In genomic region chr4:2924765-2925301, GRCh38 we compare ENCODE assay signal across 10 cellular contexts. TPM values are rescaled to one million over a fixed set of nuclear protein-coding genes. Genes with fewer than 3 reads are reported as not detected.
DNase-seq lines count a peak whose midpoint lies in the region; ATAC-seq, FAIRE-seq and TF ChIP-seq lines count a peak whose summit lies in the region.
"Had no signal": no experiment of that assay in that cellular context is flagged by ENCODE, and none has a peak within 500 bp of the region (broad histone marks: within the 10 kb centered on the region; RNA-seq: fewer than 3 reads in every experiment).

No MANE protein-coding gene starts in this region.

- peak; percentile 10 for DNase-seq in activated naive CD4-positive, alpha-beta T cell treated with anti-CD3 and anti-CD28 coated beads, Interleukin-2, amount 10 ng/mL, durations not matched to agents 7 days and 5 days
- DNase-seq in activated naive CD4-positive, alpha-beta T cell (lab: John Stamatoyannopoulos, UW): no peak
- no peak for DNase-seq in WTC11 (ENCODE audit: low spot score)
- peak; percentile 53 for DNase-seq in kidney
- no peak for DNase-seq in stimulated activated CD4-positive, alpha-beta T cell treated with anti-CD3 and anti-CD28 coated beads, Interleukin-4, amount 100 ng/mL, for 24 hours
- no peak for DNase-seq in Calu3
- DNase-seq in AG08396 (ENCODE audit: low spot score): no peak
- DNase-seq: SK-N-SH had no signal

- BruUV-seq in Calu3 (replicated peaks; lab: Mats Ljungman, UMichigan): no TSS peak

- FAIRE-seq in kidney (lab: Jason Lieb, UNC): no peak

- no peaks in the 10 kb centered on the region for H3K9me3 ChIP-seq in kidney (ENCODE audit: control insufficient read depth in 1 of 2, low read length in 2 of 2)
- H3K9me3 ChIP-seq: SK-N-SH had no signal

- intact Hi-C loops in kidney (cut with DNase I) (loop anchor here (10.0 kb wide), 1 partner anchor 160 kb away; no protein-coding TSS in a partner anchor), Calu3 (cut with micrococcal nuclease; ENCODE audit: unreplicated experiment) (no loop called here)

- H3K27me3 Mint-ChIP-seq in activated naive CD4-positive, alpha-beta T cell treated with anti-CD3 and anti-CD28 coated beads, Interleukin-2, amount 10 ng/mL, durations not matched to agents 7 days and 5 days: no peaks in the 10 kb centered on the region
- H3K27me3 Mint-ChIP-seq in WTC11 (ENCODE audit: low read depth) (no peaks in the 10 kb centered on the region), Calu3 (ENCODE audit: unreplicated experiment) (no peaks in the 10 kb centered on the region)

- ATAC-seq in WTC11: no peak

- H3K36me3 Mint-ChIP-seq in activated naive CD4-positive, alpha-beta T cell treated with anti-CD3 and anti-CD28 coated beads, Interleukin-2, amount 10 ng/mL, durations not matched to agents 7 days and 5 days: peaks cover 66% of the 10 kb centered on the region
- H3K36me3 Mint-ChIP-seq in WTC11 (peaks cover 70% of the 10 kb centered on the region), Calu3 (ENCODE audit: insufficient read depth, unreplicated experiment) (peaks cover 16% of the 10 kb centered on the region)

- POLR2A ChIA-PET in WTC11 (lab: Charles Lee): no interaction called here

- H3K27ac ChIP-seq in kidney (ENCODE audit: low read depth in 2 of 2, low read length in 2 of 2): peak overlapping the region in 1 of 2 donors; percentile 54
- peak overlapping the region; percentile 47 for H3K27ac ChIP-seq in temporal lobe (ENCODE audit: low read depth, low read length)

- H3K27ac Mint-ChIP-seq in activated naive CD4-positive, alpha-beta T cell treated with anti-CD3 and anti-CD28 coated beads, Interleukin-2, amount 10 ng/mL, durations not matched to agents 7 days and 5 days: peak overlapping the region; percentile 49
- H3K27ac Mint-ChIP-seq in WTC11 (peak overlapping the region; percentile 80), Calu3 (ENCODE audit: unreplicated experiment) (no peak overlapping the region)

- peaks cover 8 to 16% of the 10 kb centered on the region in 2 donors for H3K4me1 ChIP-seq in kidney (ENCODE audit: control insufficient read depth in 1 of 2, insufficient read depth in 1 of 2, low read depth in 1 of 2, low read length in 2 of 2)

- peaks cover 17 to 50% of the 10 kb centered on the region in 2 donors for H3K36me3 ChIP-seq in kidney (ENCODE audit: control insufficient read depth in 1 of 2, insufficient read depth in 2 of 2, low read length in 2 of 2)

- CTCF ChIA-PET in activated naive CD4-positive, alpha-beta T cell treated with anti-CD3 and anti-CD28 coated beads, Interleukin-2, amount 10 ng/mL, durations not matched to agents 7 days and 5 days (lab: Charles Lee): interaction anchor here (0.6 kb wide), 1 partner anchor 31 kb away, joined by 3 read pairs; no protein-coding TSS in a partner anchor
- CTCF ChIA-PET in WTC11 (lab: Charles Lee) (interaction anchor here (1.1 kb wide), 1 partner anchor 14 kb away, joined by 4 read pairs; no protein-coding TSS in a partner anchor), Calu3 (lab: Charles Lee) (no interaction called here)

- peaks cover 5% of the 10 kb centered on the region for H3K9me3 Mint-ChIP-seq in activated naive CD4-positive, alpha-beta T cell treated with anti-CD3 and anti-CD28 coated beads, Interleukin-2, amount 10 ng/mL, durations not matched to agents 7 days and 5 days
- H3K9me3 Mint-ChIP-seq in WTC11 (peaks cover 28% of the 10 kb centered on the region), Calu3 (ENCODE audit: low read depth, unreplicated experiment) (peaks cover 1% of the 10 kb centered on the region)

- H3K9ac ChIP-seq in kidney (ENCODE audit: low read length in 2 of 2): no peak overlapping the region
- H3K9ac ChIP-seq: SK-N-SH had no signal

- no peak overlapping the region for H3K4me3 ChIP-seq in kidney (ENCODE audit: low read length in 2 of 2)
- H3K4me3 ChIP-seq: BLaER1 treated with 17β-estradiol and CSF1 and Interleukin-3, amounts not matched to agents 10 nM and 100 nM had no signal

- TF ChIP-seq CTCF in WTC11 (IDR thresholded peaks at IDR 0.05): no peak
- TF ChIP-seq CTCF in kidney (IDR thresholded peaks at IDR 0.05; ENCODE audit: borderline replicate concordance, extremely low read depth, insufficient read depth): no peak
- TF ChIP-seq CTCF in Calu3 (IDR thresholded peaks at IDR 0.05; ENCODE audit: unreplicated experiment): no peak

- H3K4me3 Mint-ChIP-seq in activated naive CD4-positive, alpha-beta T cell treated with anti-CD3 and anti-CD28 coated beads, Interleukin-2, amount 10 ng/mL, durations not matched to agents 7 days and 5 days: no peak overlapping the region
- H3K4me3 Mint-ChIP-seq in WTC11 (no peak overlapping the region), Calu3 (ENCODE audit: low read depth, unreplicated experiment) (no peak overlapping the region)

- peaks cover 38% of the 10 kb centered on the region for H3K4me1 Mint-ChIP-seq in activated naive CD4-positive, alpha-beta T cell treated with anti-CD3 and anti-CD28 coated beads, Interleukin-2, amount 10 ng/mL, durations not matched to agents 7 days and 5 days
- H3K4me1 Mint-ChIP-seq in WTC11 (peaks cover 34% of the 10 kb centered on the region), Calu3 (ENCODE audit: low read depth, unreplicated experiment) (peaks cover 12% of the 10 kb centered on the region)

TF ChIP-seq in WTC11, 78 proteins besides CTCF, POLR2A, EP300 and RAD21:
- TF ChIP-seq SMAD4 (CRISPR knock-in tag; IDR thresholded peaks at IDR 0.05): no peak
- TF ChIP-seq ARID4B (CRISPR knock-in tag; IDR thresholded peaks at IDR 0.05; ENCODE audit: borderline replicate concordance): no peak
- no peak for TF ChIP-seq USF2 (CRISPR knock-in tag; IDR thresholded peaks at IDR 0.05)
- TF ChIP-seq ZBTB21 (CRISPR knock-in tag; IDR thresholded peaks at IDR 0.05; ENCODE audit: borderline replicate concordance): no peak
- no peak for TF ChIP-seq NFATC4 (CRISPR knock-in tag; IDR thresholded peaks at IDR 0.05)
- no peak for TF ChIP-seq ZNF423 (CRISPR knock-in tag; IDR thresholded peaks at IDR 0.05)
- no peak for TF ChIP-seq USF1 (CRISPR knock-in tag; IDR thresholded peaks at IDR 0.05)

RNA-seq across cellular contexts. Expression of gene NOP14, which starts 38.4 kb away (rescaled TPM):
- total RNA-seq in WTC11 (2021) (33.9 to 39.1 TPM (median 35.7 TPM) in 3 replicates), kidney (22.0 TPM), temporal lobe (5.9 TPM), Calu3 (2022) (29.1 and 29.4 TPM in 2 replicates)
- 15.1 TPM for polyA plus RNA-seq in kidney (ENCODE audit: insufficient read depth, low read depth, low replicate concordance)

RNA-seq across cellular contexts. Expression of gene GRK4, which starts 38.5 kb away (rescaled TPM):
- total RNA-seq in WTC11 (2021) (1.4 to 3.5 TPM (median 1.6 TPM) in 3 replicates), kidney (4.3 TPM), temporal lobe (33.4 TPM), Calu3 (2022) (0.80 and 1.1 TPM in 2 replicates)
- 4.3 TPM for polyA plus RNA-seq in kidney (ENCODE audit: insufficient read depth, low read depth, low replicate concordance)

Comparison
In these comparisons a context has a peak if more than half of its experiments do, and no peak if none do; other contexts are left out.
1. DNase-seq: peak in activated naive CD4-positive, alpha-beta T cell treated with anti-CD3 and anti-CD28 coated beads, Interleukin-2, amount 10 ng/mL, durations not matched to agents 7 days and 5 days (single experiment) and kidney (single experiment); none in activated naive CD4-positive, alpha-beta T cell (0 of 4), WTC11 (single experiment), stimulated activated CD4-positive, alpha-beta T cell treated with anti-CD3 and anti-CD28 coated beads, Interleukin-4, amount 100 ng/mL, for 24 hours (single experiment), Calu3 (single experiment) and AG08396 (single experiment).